ENCODE assay signal across 8 cellular contexts in the genomic region with DNA sequence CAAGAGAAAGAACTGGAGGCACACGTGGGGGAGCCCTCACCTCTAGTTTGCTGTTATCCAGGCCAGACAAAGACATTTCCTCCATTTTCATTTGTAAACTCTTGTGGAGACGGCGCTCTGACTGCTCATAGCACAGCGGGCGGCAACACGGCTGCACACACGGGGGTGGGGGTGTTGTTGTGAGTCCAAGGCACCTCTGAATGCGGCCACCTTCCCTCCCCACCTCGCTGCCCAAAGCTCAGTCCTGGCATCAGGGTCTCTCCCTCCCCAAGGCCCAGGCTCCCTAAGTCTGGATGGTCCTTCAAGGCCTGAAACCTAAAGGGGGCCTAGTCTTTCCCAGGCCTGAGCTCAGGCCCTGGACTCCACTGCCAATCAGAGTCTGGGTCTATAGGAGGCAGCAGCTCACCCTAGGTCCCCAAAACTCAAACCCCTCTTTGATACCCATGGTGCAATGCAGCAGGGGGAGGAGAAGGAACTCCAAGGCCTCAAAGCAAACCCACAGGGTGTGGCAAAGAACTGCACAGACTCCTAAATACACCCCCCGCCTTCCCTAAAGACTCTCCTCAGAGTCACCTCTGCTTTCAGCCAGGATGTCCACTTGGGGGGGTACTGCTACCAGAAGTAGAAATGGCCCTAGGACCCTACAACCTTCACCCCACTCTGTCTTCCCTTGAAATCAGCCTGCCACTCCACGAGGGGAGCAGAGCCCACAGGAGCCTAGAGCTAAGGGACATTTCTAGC. TPM values are rescaled to one million over a fixed set of nuclear protein-coding genes. Genes with fewer than 3 reads are reported as not detected.
DNase-seq lines count a peak whose midpoint lies in the region; ATAC-seq and TF ChIP-seq lines count a peak whose summit lies in the region.

No MANE protein-coding gene starts in this region.

- H3K27me3 Mint-ChIP-seq in endothelial cell (ENCODE audit: unreplicated experiment): peaks cover 17% of the 10 kb centered on the region
- H3K27me3 Mint-ChIP-seq in nephron (ENCODE audit: low read depth): no peaks in the 10 kb centered on the region

- TF ChIP-seq POLR2A in IMR-90 (IDR thresholded peaks at IDR 0.05; ENCODE audit: low read depth, low read length): no peak

- peak overlapping the region; percentile 95 for H3K14ac ChIP-seq in IMR-90 (replicated peaks; ENCODE audit: low read depth, low read length)

- H3K4me1 ChIP-seq in DOHH2 (ENCODE audit: control insufficient read depth, low read length): peaks cover 40% of the 10 kb centered on the region
- peaks cover 14% of the 10 kb centered on the region for H3K4me1 ChIP-seq in IMR-90 (ENCODE audit: control insufficient read depth, insufficient read depth, low read length)

- H3K27ac ChIP-seq in DOHH2 (ENCODE audit: low read depth, low read length) (peak overlapping the region; percentile 94), IMR-90 (ENCODE audit: insufficient read depth, low read length) (peak overlapping the region; percentile 96), VCaP (peak overlapping the region; percentile 97)

- H3K36me3 ChIP-seq in DOHH2 (ENCODE audit: control insufficient read depth, low read length): peaks cover 52% of the 10 kb centered on the region
- H3K36me3 ChIP-seq in IMR-90 (ENCODE audit: control insufficient read depth, insufficient read depth, low read length): peaks cover 39% of the 10 kb centered on the region

- H4K20me1 ChIP-seq in DOHH2 (ENCODE audit: control insufficient read depth, insufficient read depth, low read depth, low read length) (no peaks in the 10 kb centered on the region), IMR-90 (ENCODE audit: insufficient read depth, low read length) (peaks cover 3% of the 10 kb centered on the region; the same call in 1 of the 2 replicates)

- H4K91ac ChIP-seq in IMR-90 (ENCODE audit: insufficient read depth, low read depth, low read length): peak overlapping the region; percentile 93

- H2AFZ ChIP-seq in IMR-90 (replicated peaks; ENCODE audit: low read length, poor library complexity): peak overlapping the region; percentile 16

- H3K9me3 ChIP-seq in DOHH2 (ENCODE audit: control insufficient read depth, insufficient read depth, low read length) (no peaks in the 10 kb centered on the region), IMR-90 (ENCODE audit: control insufficient read depth, insufficient read depth, low read length) (no peaks in the 10 kb centered on the region)

- H3K56ac ChIP-seq in IMR-90 (ENCODE audit: extremely low read depth, insufficient read depth, low read length): peak overlapping the region; percentile 75

- H3K27me3 ChIP-seq in DOHH2 (ENCODE audit: control insufficient read depth, low read length): no peaks in the 10 kb centered on the region
- H3K27me3 ChIP-seq in IMR-90 (ENCODE audit: control insufficient read depth, insufficient read depth, low read length): no peaks in the 10 kb centered on the region

- peak overlapping the region; percentile 85 for H2BK5ac ChIP-seq in IMR-90 (ENCODE audit: low read depth, low read length, poor library complexity, severe bottlenecking)

- H3K4me3 Mint-ChIP-seq in endothelial cell (ENCODE audit: unreplicated experiment) (peak overlapping the region; percentile 82), nephron (peak overlapping the region; percentile 84 to 91 (median 89))

- H3K79me1 ChIP-seq in IMR-90 (ENCODE audit: low read depth in 1 of 2, low read length in 2 of 2): peaks cover 26 to 51% of the 10 kb centered on the region in 2 experiments; a peak in 3 of 4 replicates

- peak; percentile 41 for DNase-seq in IMR-90
- no peak for DNase-seq in endothelial cell (ENCODE audit: low spot score)
- DNase-seq in COLO668 (lab: John Stamatoyannopoulos, UW; ENCODE audit: unreplicated experiment): no peak
- no peak for DNase-seq in putamen (ENCODE audit: low spot score)

- H3K9me1 ChIP-seq in IMR-90 (ENCODE audit: insufficient read depth, low read length): peaks cover 6% of the 10 kb centered on the region; the same call in 1 of the 2 replicates

- H3K4me3 ChIP-seq in DOHH2 (ENCODE audit: low read length) (peak overlapping the region; percentile 96), IMR-90 (ENCODE audit: insufficient read depth, low read depth, low read length) (peak overlapping the region; percentile 83)

- no TSS peak for BruUV-seq in IMR-90 (replicated peaks; lab: Mats Ljungman, UMichigan)

- TF ChIP-seq RAD21 in IMR-90 (IDR thresholded peaks at IDR 0.05; ENCODE audit: low read length): peak; percentile 36; the same call in 1 of the 2 replicates

- H2AK9ac ChIP-seq in IMR-90 (replicated peaks; ENCODE audit: low read depth, low read length, poor library complexity): peak overlapping the region; percentile 100

- WGBS in IMR-90 (ENCODE audit: extremely low coverage in 2 of 2, insufficient read length in 1 of 2), 2 experiments: no CpG with 5 or more reads among the region's 11 CpGs

- H3K27ac Mint-ChIP-seq in endothelial cell (ENCODE audit: unreplicated experiment): peak overlapping the region; percentile 91
- H3K27ac Mint-ChIP-seq in nephron: peak overlapping the region; percentile 93 to 98 (median 97)

- no peak overlapping the region for H2BK15ac ChIP-seq in IMR-90 (ENCODE audit: low read depth, low read length)

- peak overlapping the region; percentile 64 to 90 for H4K8ac ChIP-seq in IMR-90 (ENCODE audit: low read depth in 2 of 2, low read length in 2 of 2)

- H3K9me2 ChIP-seq in DOHH2 (replicated peaks; ENCODE audit: control insufficient read depth, low read length): no peaks in the 10 kb centered on the region

- peak overlapping the region; percentile 78 for H4K5ac ChIP-seq in IMR-90 (ENCODE audit: low read depth, low read length)

- peak overlapping the region; percentile 66 for H3K9ac ChIP-seq in IMR-90 (ENCODE audit: low read depth, low read length)

- H3K36me3 Mint-ChIP-seq in endothelial cell (ENCODE audit: low read depth, unreplicated experiment): peaks cover 27% of the 10 kb centered on the region
- peaks cover 36% of the 10 kb centered on the region for H3K36me3 Mint-ChIP-seq in nephron (ENCODE audit: low read depth)

- H3K4me2 ChIP-seq in DOHH2 (ENCODE audit: low read length) (peak overlapping the region; percentile 98), IMR-90 (ENCODE audit: low read depth, low read length) (peak overlapping the region; percentile 78)

- in situ Hi-C loops in IMR-90 (cut with MboI; ENCODE audit: low sequenced_read_pairs): no loop called here

- no peaks in the 10 kb centered on the region for H3K9me3 Mint-ChIP-seq in endothelial cell (ENCODE audit: unreplicated experiment)
- no peaks in the 10 kb centered on the region for H3K9me3 Mint-ChIP-seq in nephron

- CTCF ChIA-PET in IMR-90 (lab: Yijun Ruan, JAX): interaction anchor here (0.9 to 1.3 kb wide), 3 partner anchors 11 to 147 kb away, joined by 3 read pairs; a partner anchor contains a TSS

- H3K23ac ChIP-seq in IMR-90 (ENCODE audit: low read depth, low read length): peak overlapping the region; percentile 85

- POLR2A ChIA-PET in IMR-90 (lab: Charles Lee; ENCODE audit: unreplicated experiment): interaction anchor here (1.1 kb wide), 1 partner anchor 10 kb away, joined by 3 read pairs; no protein-coding TSS in a partner anchor

- dilution Hi-C loops in IMR-90 (cut with HindIII; ENCODE audit: low sequenced_read_pairs, unreplicated experiment): no loop called here

- ATAC-seq in IMR-90 (ENCODE audit: low read depth): peak; percentile 2; the same call in 1 of the 2 replicates
- ATAC-seq in HG02610 (IDR thresholded peaks at IDR 0.05; ENCODE audit: unreplicated experiment): no peak

- intact Hi-C loops in IMR-90 (cut with micrococcal nuclease): no loop called here

- H3K4me1 Mint-ChIP-seq in endothelial cell (ENCODE audit: unreplicated experiment) (peaks cover 35% of the 10 kb centered on the region), nephron (peaks cover 28% of the 10 kb centered on the region)

- H3K4ac ChIP-seq in IMR-90 (ENCODE audit: low read depth, low read length): peak overlapping the region; percentile 98

- H2AK5ac ChIP-seq in IMR-90 (ENCODE audit: low read depth, low read length): peak overlapping the region; percentile 87

- TF ChIP-seq CTCF in DOHH2 (IDR thresholded peaks at IDR 0.05; ENCODE audit: low read depth, low read length, poor library complexity, severe bottlenecking): peak; percentile 42
- TF ChIP-seq CTCF in IMR-90 (conservative IDR thresholded peaks at IDR 0.05; ENCODE audit: low read depth, low read length): peak; percentile 33; the same call in 1 of the 2 replicates
- no peak for TF ChIP-seq CTCF in VCaP (conservative IDR thresholded peaks at IDR 0.05)
- no peak for TF ChIP-seq CTCF in endothelial cell (IDR thresholded peaks at IDR 0.05; ENCODE audit: unreplicated experiment)
- TF ChIP-seq CTCF in nephron (IDR thresholded peaks at IDR 0.05; ENCODE audit: unreplicated experiment in 3 of 3): no peak

- H3K18ac ChIP-seq in IMR-90 (ENCODE audit: low read depth, low read length): peak overlapping the region; percentile 67; the same call in 1 of the 2 replicates

- peaks cover 12% of the 10 kb centered on the region for H3F3A ChIP-seq in DOHH2 (ENCODE audit: control insufficient read depth, insufficient read depth)

- no peak overlapping the region; the same call in 1 of the 2 replicates for H2BK20ac ChIP-seq in IMR-90 (ENCODE audit: low read depth, low read length)

- H2BK120ac ChIP-seq in IMR-90 (ENCODE audit: low read depth, low read length): peak overlapping the region; percentile 68

- H3K79me2 ChIP-seq in DOHH2 (ENCODE audit: control insufficient read depth, low read length): peaks cover 25% of the 10 kb centered on the region

RNA-seq across cellular contexts. Expression of a gene that starts 1.5 kb away (rescaled TPM):
- total RNA-seq in IMR-90 (2012; rRNA removed): 17.2 and 17.5 TPM in 2 replicates
- polyA plus RNA-seq in IMR-90 (2012; rRNA removed): 38.3 and 40.9 TPM in 2 replicates
- 28.3 and 33.9 TPM in 2 replicates for polyA plus RNA-seq in IMR-90 (2012; cell fraction: cytosol; rRNA removed)
- 91.0 and 111 TPM in 2 replicates for polyA plus RNA-seq in IMR-90 (2012; cell fraction: nucleus; rRNA removed; ENCODE audit: low replicate concordance)
- 152 TPM for total RNA-seq in endothelial cell (ENCODE audit: unreplicated experiment)

RNA-seq across cellular contexts. Expression of a gene that starts 11.4 kb away (rescaled TPM):
- total RNA-seq in IMR-90 (2012; rRNA removed): 16.5 and 17.8 TPM in 2 replicates
- polyA plus RNA-seq in IMR-90 (2012; rRNA removed): 42.5 and 43.6 TPM in 2 replicates
- 20.7 and 37.7 TPM in 2 replicates for polyA plus RNA-seq in IMR-90 (2012; cell fraction: cytosol; rRNA removed)
- polyA plus RNA-seq in IMR-90 (2012; cell fraction: nucleus; rRNA removed; ENCODE audit: low replicate concordance): 191 and 195 TPM in 2 replicates
- 39.2 TPM for total RNA-seq in endothelial cell (ENCODE audit: unreplicated experiment)

RNA-seq across cellular contexts. Expression of a gene that starts 21.3 kb away (rescaled TPM):
- total RNA-seq in IMR-90 (2012; rRNA removed) (42.1 and 49.4 TPM in 2 replicates), endothelial cell (ENCODE audit: unreplicated experiment) (63.8 TPM)
- polyA plus RNA-seq in IMR-90 (2012; rRNA removed): 25.6 and 29.7 TPM in 2 replicates
- 13.0 and 21.5 TPM in 2 replicates for polyA plus RNA-seq in IMR-90 (2012; cell fraction: cytosol; rRNA removed)
- polyA plus RNA-seq in IMR-90 (2012; cell fraction: nucleus; rRNA removed; ENCODE audit: low replicate concordance): 19.8 and 33.5 TPM in 2 replicates

RNA-seq across cellular contexts. Expression of a gene that starts 27.6 kb away (rescaled TPM):
- total RNA-seq in IMR-90 (2012; rRNA removed) (not detected in 2 replicates), endothelial cell (ENCODE audit: unreplicated experiment) (not detected)
- 0.05 and 0.06 TPM in 2 replicates for polyA plus RNA-seq in IMR-90 (2012; rRNA removed)
- 0.04 and 0.13 TPM in 2 replicates for polyA plus RNA-seq in IMR-90 (2012; cell fraction: cytosol; rRNA removed)
- 0.15 and 0.34 TPM in 2 replicates for polyA plus RNA-seq in IMR-90 (2012; cell fraction: nucleus; rRNA removed; ENCODE audit: low replicate concordance)

RNA-seq across cellular contexts. Expression of a gene that starts 56.4 kb away (rescaled TPM):
- total RNA-seq in IMR-90 (2012; rRNA removed) (2.8 and 3.2 TPM in 2 replicates), endothelial cell (ENCODE audit: unreplicated experiment) (6.1 TPM)
- 4.0 and 4.4 TPM in 2 replicates for polyA plus RNA-seq in IMR-90 (2012; rRNA removed)
- 1.8 TPM in 2 replicates for polyA plus RNA-seq in IMR-90 (2012; cell fraction: cytosol; rRNA removed)
- 6.9 and 8.0 TPM in 2 replicates for polyA plus RNA-seq in IMR-90 (2012; cell fraction: nucleus; rRNA removed; ENCODE audit: low replicate concordance)

Comparison
In these comparisons a context has a peak if more than half of its experiments do, and no peak if none do; other contexts are left out.
1. CTCF ChIP-seq: peak in DOHH2 (single experiment) and IMR-90 (single experiment); none in VCaP (single experiment), endothelial cell (single experiment) and nephron (0 of 3).
2. Peak in every context shown above with its lines, with median percentiles within 50 percentile points of each other: H3K27ac ChIP-seq.